Comparison of ENCODE assay signal across 9 cellular contexts in genomic region chr3:7144696-7145308, GRCh38.
DNase-seq lines count a peak whose midpoint lies in the region; ATAC-seq and TF ChIP-seq lines count a peak whose summit lies in the region.
"Had no signal": no experiment of that assay in that cellular context is flagged by ENCODE, and none has a peak within 500 bp of the region (broad histone marks: within the 10 kb centered on the region; RNA-seq: fewer than 3 reads in every experiment).

No MANE protein-coding gene starts in this region.

- H3K4me2 ChIP-seq in SK-N-SH = no peak overlapping the region
- H3K4me2 ChIP-seq in smooth muscle cell = no peak overlapping the region

- H3K9me3 ChIP-seq in SK-N-SH = 0 out of 2 replicates have a peak, but pooled peaks cover 2% of the 10 kb centered on the region
- no peaks in the 10 kb centered on the region for H3K9me3 ChIP-seq in smooth muscle cell (replicated peaks; ENCODE audit: low read depth)
- no peaks in the 10 kb centered on the region for H3K9me3 ChIP-seq in tibial artery

- H2AFZ ChIP-seq in SK-N-SH (ENCODE audit: low read depth) (no peak overlapping the region), smooth muscle cell (ENCODE audit: low read depth) (no peak overlapping the region)

- DNase-seq in SK-N-SH = peak; percentile 3
- no peak for DNase-seq in brain microvascular endothelial cell
- no peak for DNase-seq in smooth muscle cell (lab: John Stamatoyannopoulos, UW; ENCODE audit: unreplicated experiment)
- no peak for DNase-seq in tibial artery
- no peak for DNase-seq in G401 (ENCODE audit: low spot score)
- DNase-seq: Calu3 had no signal

- no peaks in the 10 kb centered on the region for H3K4me1 ChIP-seq in SK-N-SH (ENCODE audit: control insufficient read depth in 1 of 2, insufficient read depth in 2 of 2, low read depth in 1 of 2, low read length in 1 of 2)
- H3K4me1 ChIP-seq in smooth muscle cell (ENCODE audit: low read depth) = no peaks in the 10 kb centered on the region
- H3K4me1 ChIP-seq in tibial artery = no peaks in the 10 kb centered on the region

- H4K20me1 ChIP-seq in SK-N-SH (ENCODE audit: insufficient read depth) (no peaks in the 10 kb centered on the region), smooth muscle cell (ENCODE audit: low read depth) (no peaks in the 10 kb centered on the region)

- POLR2A ChIA-PET in SK-N-SH (lab: Yijun Ruan, JAX) = no interaction called here

- in situ Hi-C loops in brain microvascular endothelial cell (cut with HindIII; ENCODE audit: low pct_ligation_motif_present, low sequenced_read_pairs) (no loop called here), G401 (cut with HindIII; ENCODE audit: low sequenced_read_pairs) (no loop called here)

- peak; percentile 37 for TF ChIP-seq CTCF in SK-N-SH (IDR thresholded peaks at IDR 0.05)
- peak; percentile 30 for TF ChIP-seq CTCF in brain microvascular endothelial cell (IDR thresholded peaks at IDR 0.05; ENCODE audit: low read depth, low read length, missing control alignments)
- TF ChIP-seq CTCF in smooth muscle cell (IDR thresholded peaks at IDR 0.05; ENCODE audit: borderline replicate concordance, insufficient read depth, poor library complexity, severe bottlenecking) = peak; percentile 66
- TF ChIP-seq CTCF in tibial artery (IDR thresholded peaks at IDR 0.05) = no peak

- CTCF ChIA-PET in SK-N-SH (lab: Yijun Ruan, JAX) = interaction anchor here (1.2 to 1.5 kb wide), 5 partner anchors 13 to 23 kb away, joined by 3 to 6 read pairs (median 4); no protein-coding TSS in a partner anchor

- no peaks in the 10 kb centered on the region for H3K27me3 ChIP-seq in SK-N-SH (ENCODE audit: insufficient read depth)
- no peaks in the 10 kb centered on the region for H3K27me3 ChIP-seq in brain microvascular endothelial cell (replicated peaks)
- H3K27me3 ChIP-seq in smooth muscle cell (ENCODE audit: low read depth) = no peaks in the 10 kb centered on the region
- no peaks in the 10 kb centered on the region for H3K27me3 ChIP-seq in tibial artery

- intact Hi-C loops in tibial artery (cut with DNase I; ENCODE audit: low total_unique reads) = no loop called here

- peak; percentile 42 for TF ChIP-seq RAD21 in SK-N-SH (IDR thresholded peaks at IDR 0.05; ENCODE audit: low read length)

- H3K9me2 ChIP-seq in SK-N-SH = no peaks in the 10 kb centered on the region

- H3K36me3 ChIP-seq in SK-N-SH (replicated peaks in 1 of 2; ENCODE audit: control insufficient read depth in 1 of 2, insufficient read depth in 2 of 2, low read length in 1 of 2) = no peaks in the 10 kb centered on the region
- no peaks in the 10 kb centered on the region for H3K36me3 ChIP-seq in brain microvascular endothelial cell (replicated peaks)
- H3K36me3 ChIP-seq in smooth muscle cell (ENCODE audit: low read depth) = no peaks in the 10 kb centered on the region
- no peaks in the 10 kb centered on the region for H3K36me3 ChIP-seq in tibial artery

- H3K9ac ChIP-seq in SK-N-SH (no peak overlapping the region), smooth muscle cell (ENCODE audit: low read depth) (no peak overlapping the region)

- TF ChIP-seq EP300 in SK-N-SH (IDR thresholded peaks at IDR 0.05; ENCODE audit: borderline replicate concordance in 1 of 2, low read depth in 1 of 2, low read length in 1 of 2) = no peak

- H3K79me2 ChIP-seq in SK-N-SH (ENCODE audit: insufficient read depth) (no peaks in the 10 kb centered on the region), smooth muscle cell (ENCODE audit: low read depth) (no peaks in the 10 kb centered on the region)

- H3F3A ChIP-seq in SK-N-SH (replicated peaks; ENCODE audit: insufficient read depth) (no peaks in the 10 kb centered on the region), smooth muscle cell (ENCODE audit: low read depth) (no peaks in the 10 kb centered on the region)

- no peak overlapping the region for H3K27ac ChIP-seq in SK-N-SH (ENCODE audit: low read depth in 2 of 2, low read length in 1 of 2)
- H3K27ac ChIP-seq in brain microvascular endothelial cell = no peak overlapping the region
- H3K27ac ChIP-seq in smooth muscle cell (ENCODE audit: low read depth) = no peak overlapping the region
- H3K27ac ChIP-seq in tibial artery = no peak overlapping the region

- peak overlapping the region in 1 of 2 experiments; percentile 41; a peak in 1 of 4 replicates for H3K4me3 ChIP-seq in SK-N-SH (ENCODE audit: low read depth in 2 of 2, low read length in 1 of 2)
- no peak overlapping the region for H3K4me3 ChIP-seq in brain microvascular endothelial cell (ENCODE audit: low read depth, low read length)
- H3K4me3 ChIP-seq in smooth muscle cell = no peak overlapping the region
- no peak overlapping the region for H3K4me3 ChIP-seq in tibial artery

- ATAC-seq in SK-N-SH treated with all-trans-retinoic acid at 6 μM for 48 hours (no peak), HG03469 (IDR thresholded peaks at IDR 0.05; ENCODE audit: unreplicated experiment) (peak; percentile 55), GM18873 (IDR thresholded peaks at IDR 0.05; ENCODE audit: low FRiP score, unreplicated experiment) (no peak)

- 28% methylated on average over 8 of the region's 8 CpGs for WGBS in SK-N-SH (ENCODE audit: low lambda C conversion rate)
- WGBS in smooth muscle cell (ENCODE audit: low lambda C conversion rate) = 66% methylated on average over 8 of the region's 8 CpGs

TF ChIP-seq in SK-N-SH, 30 proteins besides CTCF, POLR2A, EP300 and RAD21:
- TF ChIP-seq SMC3 (IDR thresholded peaks at IDR 0.05; ENCODE audit: low read depth, low read length) (peak; percentile 18; the same call in 1 of the 2 replicates), RCOR1 (IDR thresholded peaks at IDR 0.05; ENCODE audit: low read length) (no peak), POLR2AphosphoS5 (IDR thresholded peaks at IDR 0.05; ENCODE audit: low read depth, low read length) (no peak)

TF ChIP-seq in SK-N-SH treated with all-trans-retinoic acid at 6 μM for 48 hours, 23 proteins besides CTCF, POLR2A, EP300 and RAD21:
- no peak for TF ChIP-seq ZNF565 (CRISPR knock-in tag; conservative IDR thresholded peaks at IDR 0.05; ENCODE audit: low read depth)
- TF ChIP-seq POU6F1 (CRISPR knock-in tag; IDR thresholded peaks at IDR 0.05; ENCODE audit: borderline replicate concordance, low read depth) = no peak
- TF ChIP-seq TCF4 (CRISPR knock-in tag; IDR thresholded peaks at IDR 0.05; ENCODE audit: borderline replicate concordance) = no peak
- no peak for TF ChIP-seq ZC3H10 (CRISPR knock-in tag; IDR thresholded peaks at IDR 0.05)
- TF ChIP-seq ZNF70 (CRISPR knock-in tag; IDR thresholded peaks at IDR 0.05) = no peak
- TF ChIP-seq ESRRG (CRISPR knock-in tag; IDR thresholded peaks at IDR 0.05) = no peak
- TF ChIP-seq, protein P1, sequence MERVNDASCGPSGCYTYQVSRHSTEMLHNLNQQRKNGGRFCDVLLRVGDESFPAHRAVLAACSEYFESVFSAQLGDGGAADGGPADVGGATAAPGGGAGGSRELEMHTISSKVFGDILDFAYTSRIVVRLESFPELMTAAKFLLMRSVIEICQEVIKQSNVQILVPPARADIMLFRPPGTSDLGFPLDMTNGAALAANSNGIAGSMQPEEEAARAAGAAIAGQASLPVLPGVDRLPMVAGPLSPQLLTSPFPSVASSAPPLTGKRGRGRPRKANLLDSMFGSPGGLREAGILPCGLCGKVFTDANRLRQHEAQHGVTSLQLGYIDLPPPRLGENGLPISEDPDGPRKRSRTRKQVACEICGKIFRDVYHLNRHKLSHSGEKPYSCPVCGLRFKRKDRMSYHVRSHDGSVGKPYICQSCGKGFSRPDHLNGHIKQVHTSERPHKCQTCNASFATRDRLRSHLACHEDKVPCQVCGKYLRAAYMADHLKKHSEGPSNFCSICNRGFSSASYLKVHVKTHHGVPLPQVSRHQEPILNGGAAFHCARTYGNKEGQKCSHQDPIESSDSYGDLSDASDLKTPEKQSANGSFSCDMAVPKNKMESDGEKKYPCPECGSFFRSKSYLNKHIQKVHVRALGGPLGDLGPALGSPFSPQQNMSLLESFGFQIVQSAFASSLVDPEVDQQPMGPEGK (CRISPR knock-in tag; IDR thresholded peaks at IDR 0.05; ENCODE audit: borderline replicate concordance) = no peak
- TF ChIP-seq ZNF8 (CRISPR knock-in tag; IDR thresholded peaks at IDR 0.05) = no peak
- TF ChIP-seq PPARA (CRISPR knock-in tag; IDR thresholded peaks at IDR 0.05; ENCODE audit: borderline replicate concordance) = no peak
- TF ChIP-seq, protein P2, sequence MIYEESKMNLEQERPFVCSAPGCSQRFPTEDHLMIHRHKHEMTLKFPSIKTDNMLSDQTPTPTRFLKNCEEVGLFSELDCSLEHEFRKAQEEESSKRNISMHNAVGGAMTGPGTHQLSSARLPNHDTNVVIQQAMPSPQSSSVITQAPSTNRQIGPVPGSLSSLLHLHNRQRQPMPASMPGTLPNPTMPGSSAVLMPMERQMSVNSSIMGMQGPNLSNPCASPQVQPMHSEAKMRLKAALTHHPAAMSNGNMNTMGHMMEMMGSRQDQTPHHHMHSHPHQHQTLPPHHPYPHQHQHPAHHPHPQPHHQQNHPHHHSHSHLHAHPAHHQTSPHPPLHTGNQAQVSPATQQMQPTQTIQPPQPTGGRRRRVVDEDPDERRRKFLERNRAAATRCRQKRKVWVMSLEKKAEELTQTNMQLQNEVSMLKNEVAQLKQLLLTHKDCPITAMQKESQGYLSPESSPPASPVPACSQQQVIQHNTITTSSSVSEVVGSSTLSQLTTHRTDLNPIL (CRISPR knock-in tag; IDR thresholded peaks at IDR 0.05; ENCODE audit: low read depth) = no peak
- no peak for TF ChIP-seq BACH2 (CRISPR knock-in tag; IDR thresholded peaks at IDR 0.05; ENCODE audit: borderline replicate concordance)
- TF ChIP-seq SNAI2 (CRISPR knock-in tag; IDR thresholded peaks at IDR 0.05) = no peak
TF ChIP-seq in SK-N-SH treated with all-trans-retinoic acid at 6 μM for 48 hours: peak in this region for 0.

Comparison
In these comparisons a context has a peak if more than half of its experiments do, and no peak if none do; other contexts are left out.
1. CTCF ChIP-seq: peak in SK-N-SH (single experiment), brain microvascular endothelial cell (single experiment) and smooth muscle cell (single experiment); none in tibial artery (0 of 2).